ENCODE assay signal across 14 cellular contexts in the genomic region with DNA sequence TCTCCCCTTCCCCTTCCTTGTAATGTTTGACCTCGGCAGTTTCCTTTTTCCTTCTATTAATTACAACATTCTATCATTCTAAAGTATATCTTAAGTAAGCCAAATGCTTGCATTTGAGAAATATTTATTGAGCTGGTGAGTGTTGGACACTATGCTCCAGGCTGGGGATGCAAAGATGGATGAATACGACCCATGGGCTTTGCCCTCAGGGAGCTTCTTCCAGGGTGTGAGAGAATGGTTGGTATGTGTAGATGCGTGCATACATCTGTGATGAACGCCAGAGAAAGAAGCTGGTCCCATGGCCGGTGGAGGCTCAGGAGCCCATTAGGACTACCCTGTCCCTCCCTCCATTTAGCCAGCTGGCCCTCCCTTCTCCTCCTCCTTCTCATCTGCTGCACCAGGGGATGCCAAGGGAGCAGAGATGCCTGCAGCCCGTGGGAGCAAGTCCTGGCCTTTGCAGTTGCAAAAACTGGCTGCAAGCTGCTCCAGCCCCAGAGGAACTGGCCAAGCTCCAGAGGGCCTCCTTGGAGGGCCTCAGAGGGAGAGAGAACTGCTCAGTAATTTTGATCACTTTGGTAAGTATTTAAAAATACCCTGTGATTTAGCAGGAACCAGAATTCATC.
DNase-seq lines count a peak whose midpoint lies in the region; ATAC-seq and TF ChIP-seq lines count a peak whose summit lies in the region.
"Had no signal": no experiment of that assay in that cellular context is flagged by ENCODE, and none has a peak within 500 bp of the region (broad histone marks: within the 10 kb centered on the region; RNA-seq: fewer than 3 reads in every experiment).

No MANE protein-coding gene starts in this region.

- H3K27me3 Mint-ChIP-seq in T-helper 17 cell, result no peaks in the 10 kb centered on the region
- H3K27me3 Mint-ChIP-seq: activated naive CD8-positive, alpha-beta T cell treated with anti-CD3 and anti-CD28 coated beads, Interleukin-2, amount 50 U/mL, for 24 hours; B cell; stimulated activated naive CD8-positive, alpha-beta T cell treated with anti-CD3 and anti-CD28 coated beads, Interleukin-15, Interleukin-2, amounts not matched to agents 100 ng/mL and 50 ng/mL, for 24 hours had no signal

- in situ Hi-C loops in IMR-90 (cut with MboI; ENCODE audit: low sequenced_read_pairs), result no loop called here

- H3K4ac ChIP-seq in IMR-90 (ENCODE audit: low read depth, low read length), result peak overlapping the region; percentile 53

- H3K36me3 ChIP-seq in IMR-90 (ENCODE audit: control insufficient read depth, insufficient read depth, low read length) (no peaks in the 10 kb centered on the region), stomach smooth muscle (ENCODE audit: control insufficient read depth in 2 of 2, insufficient read depth in 2 of 2, low read length in 2 of 2) (no peaks in the 10 kb centered on the region)

- peak overlapping the region; percentile 56; the same call in 1 of the 2 replicates for H3K23ac ChIP-seq in IMR-90 (ENCODE audit: low read depth, low read length)

- DNase-seq in IMR-90, result peak; percentile 26
- DNase-seq in dedifferentiated amniotic fluid mesenchymal stem cell (ENCODE audit: extremely low spot score), result peak; percentile 22
- peak; percentile 63 to 82 (median 81) for DNase-seq in right cardiac atrium
- no peak for DNase-seq in hippocampal formation (lab: John Stamatoyannopoulos, UW)
- DNase-seq in T-helper 17 cell, result no peak
- no peak for DNase-seq in NAMALWA (ENCODE audit: low spot score)
- DNase-seq: activated naive CD8-positive, alpha-beta T cell treated with anti-CD3 and anti-CD28 coated beads, Interleukin-2, amount 50 U/mL, for 24 hours; NCI-H1092 treated with DMSO at 0.1 percent for 48 hours; SW 1271 had no signal

- no peak overlapping the region; the same call in 1 of the 2 replicates for H3K4me2 ChIP-seq in IMR-90 (ENCODE audit: low read depth, low read length)
- H3K4me2 ChIP-seq: smooth muscle cell had no signal

- POLR2A ChIA-PET in IMR-90 (lab: Charles Lee; ENCODE audit: unreplicated experiment), result no interaction called here

- no CpG with 5 or more reads among the region's 6 CpGs for WGBS in IMR-90 (ENCODE audit: extremely low coverage in 2 of 2, insufficient read length in 1 of 2), 2 experiments
- WGBS in right cardiac atrium, result 63% methylated on average over 6 of the region's 6 CpGs

- H3K36me3 Mint-ChIP-seq in T-helper 17 cell (ENCODE audit: low read depth), result peaks cover 4% of the 10 kb centered on the region

- peak overlapping the region; percentile 71; the same call in 1 of the 3 replicates for H2BK15ac ChIP-seq in IMR-90 (ENCODE audit: low read depth, low read length)

- H4K5ac ChIP-seq in IMR-90 (ENCODE audit: low read depth, low read length), result peak overlapping the region; percentile 50; the same call in 1 of the 2 replicates

- peak overlapping the region; percentile 34 for H2AFZ ChIP-seq in IMR-90 (replicated peaks; ENCODE audit: low read length, poor library complexity)

- CTCF ChIA-PET in IMR-90 (lab: Yijun Ruan, JAX), result interaction anchor here (0.6 to 0.9 kb wide), 2 partner anchors 12 to 20 kb away, joined by 3 read pairs; no protein-coding TSS in a partner anchor

- H3K4me3 Mint-ChIP-seq in T-helper 17 cell, result no peak overlapping the region
- H3K4me3 Mint-ChIP-seq: activated naive CD8-positive, alpha-beta T cell treated with anti-CD3 and anti-CD28 coated beads, Interleukin-2, amount 50 U/mL, for 24 hours; B cell; stimulated activated naive CD8-positive, alpha-beta T cell treated with anti-CD3 and anti-CD28 coated beads, Interleukin-15, Interleukin-2, amounts not matched to agents 100 ng/mL and 50 ng/mL, for 24 hours had no signal

- peak overlapping the region; percentile 65; the same call in 1 of the 2 replicates for H2BK120ac ChIP-seq in IMR-90 (ENCODE audit: low read depth, low read length)

- no peaks in the 10 kb centered on the region for H4K20me1 ChIP-seq in IMR-90 (ENCODE audit: insufficient read depth, low read length)

- H2BK5ac ChIP-seq in IMR-90 (ENCODE audit: low read depth, low read length, poor library complexity, severe bottlenecking), result no peak overlapping the region

- H3K4me3 ChIP-seq in IMR-90 (ENCODE audit: insufficient read depth, low read depth, low read length) (no peak overlapping the region), right cardiac atrium (ENCODE audit: low read length) (no peak overlapping the region), stomach smooth muscle (ENCODE audit: low read length in 2 of 2) (no peak overlapping the region)
- H3K4me3 ChIP-seq: smooth muscle cell had no signal

- peak overlapping the region; percentile 45; the same call in 1 of the 2 replicates for H3K14ac ChIP-seq in IMR-90 (replicated peaks; ENCODE audit: low read depth, low read length)

- TF ChIP-seq POLR2A in IMR-90 (IDR thresholded peaks at IDR 0.05; ENCODE audit: low read depth, low read length), result no peak

- H2BK20ac ChIP-seq in IMR-90 (ENCODE audit: low read depth, low read length), result peak overlapping the region; percentile 48; the same call in 1 of the 2 replicates

- TF ChIP-seq RAD21 in IMR-90 (IDR thresholded peaks at IDR 0.05; ENCODE audit: low read length), result no peak

- H3K4me1 Mint-ChIP-seq in T-helper 17 cell, result peaks cover 18% of the 10 kb centered on the region
- H3K4me1 Mint-ChIP-seq: B cell had no signal

- H3K9me3 ChIP-seq in IMR-90 (ENCODE audit: control insufficient read depth, insufficient read depth, low read length) (no peaks in the 10 kb centered on the region), right cardiac atrium (ENCODE audit: control insufficient read depth, low read length) (no peaks in the 10 kb centered on the region), stomach smooth muscle (ENCODE audit: control insufficient read depth in 2 of 2, low read length in 2 of 2) (no peaks in the 10 kb centered on the region), T-helper 17 cell (ENCODE audit: control insufficient read depth, low read length, poor library complexity, severe bottlenecking) (no peaks in the 10 kb centered on the region)

- H3K27me3 ChIP-seq in IMR-90 (ENCODE audit: control insufficient read depth, insufficient read depth, low read length) (no peaks in the 10 kb centered on the region), right cardiac atrium (ENCODE audit: control insufficient read depth, insufficient read depth) (no peaks in the 10 kb centered on the region), stomach smooth muscle (ENCODE audit: control insufficient read depth in 1 of 2, insufficient read depth in 2 of 2, low read length in 2 of 2) (no peaks in the 10 kb centered on the region)

- H3K56ac ChIP-seq in IMR-90 (ENCODE audit: extremely low read depth, insufficient read depth, low read length), result no peak overlapping the region

- H3K4me1 ChIP-seq in IMR-90 (ENCODE audit: control insufficient read depth, insufficient read depth, low read length) (peaks cover 28% of the 10 kb centered on the region; the same call in 1 of the 2 replicates), right cardiac atrium (ENCODE audit: control insufficient read depth, insufficient read depth, low read length) (peaks cover 3% of the 10 kb centered on the region), stomach smooth muscle (ENCODE audit: control insufficient read depth, insufficient read depth, low read length) (peaks cover 33% of the 10 kb centered on the region)

- H4K91ac ChIP-seq in IMR-90 (ENCODE audit: insufficient read depth, low read depth, low read length), result no peak overlapping the region; the same call in 1 of the 2 replicates

- H2AK5ac ChIP-seq in IMR-90 (ENCODE audit: low read depth, low read length), result peak overlapping the region; percentile 44; the same call in 1 of the 2 replicates

- H3K27ac Mint-ChIP-seq in T-helper 17 cell, result no peak overlapping the region
- H3K27ac Mint-ChIP-seq: stimulated activated naive CD8-positive, alpha-beta T cell treated with anti-CD3 and anti-CD28 coated beads, Interleukin-15, Interleukin-2, amounts not matched to agents 100 ng/mL and 50 ng/mL, for 24 hours had no signal

- peaks cover 10% of the 10 kb centered on the region for H3K9me1 ChIP-seq in IMR-90 (ENCODE audit: insufficient read depth, low read length)

- H2AK9ac ChIP-seq in IMR-90 (replicated peaks; ENCODE audit: low read depth, low read length, poor library complexity), result no peak overlapping the region

- H3K27ac ChIP-seq in IMR-90 (ENCODE audit: insufficient read depth, low read length) (peak overlapping the region; percentile 84; the same call in 1 of the 2 replicates), right cardiac atrium (ENCODE audit: low read length) (no peak overlapping the region), stomach smooth muscle (ENCODE audit: low read length) (peak overlapping the region; percentile 53)

- H4K8ac ChIP-seq in IMR-90 (ENCODE audit: low read depth in 2 of 2, low read length in 2 of 2), result no peak overlapping the region; a peak in 1 of 4 replicates

- dilution Hi-C loops in IMR-90 (cut with HindIII; ENCODE audit: low sequenced_read_pairs, unreplicated experiment), result no loop called here

- intact Hi-C loops in IMR-90 (cut with micrococcal nuclease), result no loop called here
- intact Hi-C loops in right cardiac atrium (cut with DNase I), result no loop called here

- no TSS peak for BruUV-seq in IMR-90 (replicated peaks; lab: Mats Ljungman, UMichigan)

- no peak overlapping the region for H3K9ac ChIP-seq in IMR-90 (ENCODE audit: low read depth, low read length)
- peak overlapping the region in 1 of 2 donors; percentile 1 for H3K9ac ChIP-seq in stomach smooth muscle (ENCODE audit: low read length in 2 of 2)

- peak; percentile 67 for ATAC-seq in IMR-90 (ENCODE audit: low read depth)
- ATAC-seq in right cardiac atrium, result peak; percentile 56 to 65
- no peak for ATAC-seq in T-helper 17 cell
- ATAC-seq in GM21390 (IDR thresholded peaks at IDR 0.05; ENCODE audit: unreplicated experiment), result no peak

- TF ChIP-seq CTCF in IMR-90 (conservative IDR thresholded peaks at IDR 0.05; ENCODE audit: low read depth, low read length), result no peak

- H3K79me1 ChIP-seq in IMR-90 (ENCODE audit: low read depth in 1 of 2, low read length in 2 of 2), result no peaks in the 10 kb centered on the region

- H3K18ac ChIP-seq in IMR-90 (ENCODE audit: low read depth, low read length), result no peak overlapping the region; the same call in 1 of the 2 replicates

TF ChIP-seq in IMR-90, 13 proteins besides CTCF, POLR2A, EP300 and RAD21 (continues in another document):
- TF ChIP-seq CEBPB (IDR thresholded peaks at IDR 0.05; ENCODE audit: low read depth, low read length) (no peak), MAZ (IDR thresholded peaks at IDR 0.05; ENCODE audit: borderline replicate concordance, low read depth, low read length) (no peak), MXI1 (IDR thresholded peaks at IDR 0.05; ENCODE audit: borderline replicate concordance, low read depth, low read length) (no peak)
- TF ChIP-seq, protein P1, sequence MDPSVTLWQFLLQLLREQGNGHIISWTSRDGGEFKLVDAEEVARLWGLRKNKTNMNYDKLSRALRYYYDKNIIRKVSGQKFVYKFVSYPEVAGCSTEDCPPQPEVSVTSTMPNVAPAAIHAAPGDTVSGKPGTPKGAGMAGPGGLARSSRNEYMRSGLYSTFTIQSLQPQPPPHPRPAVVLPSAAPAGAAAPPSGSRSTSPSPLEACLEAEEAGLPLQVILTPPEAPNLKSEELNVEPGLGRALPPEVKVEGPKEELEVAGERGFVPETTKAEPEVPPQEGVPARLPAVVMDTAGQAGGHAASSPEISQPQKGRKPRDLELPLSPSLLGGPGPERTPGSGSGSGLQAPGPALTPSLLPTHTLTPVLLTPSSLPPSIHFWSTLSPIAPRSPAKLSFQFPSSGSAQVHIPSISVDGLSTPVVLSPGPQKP (IDR thresholded peaks at IDR 0.05; ENCODE audit: borderline replicate concordance, low read depth, low read length), result no peak

Comparison
In these comparisons a context has a peak if more than half of its experiments do, and no peak if none do; other contexts are left out.
1. ATAC-seq: peak in IMR-90 (single experiment) and right cardiac atrium (2 of 2); none in T-helper 17 cell (single experiment) and GM21390 (single experiment).
2. DNase-seq: peak in IMR-90 (single experiment), dedifferentiated amniotic fluid mesenchymal stem cell (single experiment) and right cardiac atrium (3 of 3); none in hippocampal formation (0 of 2), T-helper 17 cell (0 of 3) and NAMALWA (single experiment).